Comparison of ENCODE assay signal across 3 cellular contexts in genomic region chrY:19698495-19698894, GRCh38.
"Had no signal": no experiment of that assay in that cellular context is flagged by ENCODE, and none has a peak within 500 bp of the region (broad histone marks: within the 10 kb centered on the region; RNA-seq: fewer than 3 reads in every experiment).

No MANE protein-coding gene starts in this region.

- ATAC-seq: GM12878 had no signal

- H3K4me3 ChIP-seq: GM12878 had no signal

- DNase-seq: GDM1, GF-D8 had no signal
